ENCODE assay signal across 8 cellular contexts in the genomic region with DNA sequence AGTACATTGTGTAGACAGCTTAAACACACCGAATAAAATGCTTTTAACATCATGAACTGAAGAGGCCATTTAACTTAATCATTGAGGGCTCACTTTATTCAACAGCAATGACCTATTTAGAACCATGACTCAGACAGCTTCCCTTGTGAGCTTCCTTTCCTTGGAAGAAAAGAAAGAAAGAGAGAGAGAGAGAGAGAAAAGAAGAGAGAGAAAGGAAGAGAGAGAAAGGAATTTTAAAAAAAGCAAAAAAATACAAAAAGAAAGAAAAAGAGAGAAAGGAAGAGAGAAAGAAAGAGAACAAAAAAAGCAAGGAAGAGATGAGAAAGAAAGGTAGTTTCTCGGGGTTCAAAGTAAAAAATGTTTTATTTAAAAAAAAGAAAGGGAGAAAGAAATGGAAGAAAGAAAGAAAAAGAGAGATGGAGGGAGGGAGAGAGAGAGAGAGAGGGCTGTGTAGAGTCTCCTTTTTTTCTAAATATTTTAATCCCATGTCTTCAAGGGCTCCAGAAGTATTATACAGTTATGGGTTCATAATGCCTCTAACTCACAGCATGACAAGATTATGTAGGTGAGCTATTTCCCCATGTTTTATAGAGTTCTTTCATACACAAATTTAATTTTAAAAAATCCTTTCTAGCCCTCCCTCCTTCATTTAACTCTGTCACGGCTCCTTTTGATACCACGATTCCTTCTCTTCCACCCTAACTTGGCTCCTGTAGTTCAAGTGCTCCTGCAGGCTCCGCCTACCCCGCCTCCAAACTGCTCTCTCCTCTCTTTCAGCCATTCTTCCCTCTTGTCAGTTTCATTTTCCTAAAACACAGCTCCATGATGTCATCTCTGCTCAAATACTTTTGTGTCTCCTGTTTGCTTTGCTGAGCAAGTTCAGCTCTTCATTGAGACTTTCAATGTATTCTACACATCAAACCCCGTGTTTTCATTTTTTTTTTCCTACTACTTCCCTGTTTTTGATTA.
DNase-seq lines count a peak whose midpoint lies in the region; ATAC-seq and TF ChIP-seq lines count a peak whose summit lies in the region.

No MANE protein-coding gene starts in this region.

- H3K4me3 ChIP-seq in astrocyte of the spinal cord (ENCODE audit: low read depth, low read length): no peak overlapping the region

- no peak for ATAC-seq in activated naive CD8-positive, alpha-beta T cell treated with anti-CD3 and anti-CD28 coated beads, Interleukin-2, amount 50 U/mL, for 24 hours
- ATAC-seq in GM18520 (IDR thresholded peaks at IDR 0.05; ENCODE audit: unreplicated experiment): no peak
- ATAC-seq in GM19455 (IDR thresholded peaks at IDR 0.05; ENCODE audit: unreplicated experiment): no peak
- no peak for ATAC-seq in HG02885 (IDR thresholded peaks at IDR 0.05; ENCODE audit: poor library complexity, unreplicated experiment)

- H3K9me3 Mint-ChIP-seq in activated naive CD8-positive, alpha-beta T cell treated with anti-CD3 and anti-CD28 coated beads for 36 hours: peaks cover 4% of the 10 kb centered on the region
- H3K9me3 Mint-ChIP-seq in activated naive CD8-positive, alpha-beta T cell treated with anti-CD3 and anti-CD28 coated beads, Interleukin-2, amount 50 U/mL, for 24 hours: no peaks in the 10 kb centered on the region
- peaks cover 5% of the 10 kb centered on the region for H3K9me3 Mint-ChIP-seq in type B pancreatic cell

- TF ChIP-seq CTCF in astrocyte of the spinal cord (IDR thresholded peaks at IDR 0.05; ENCODE audit: low read depth, low read length) (no peak), type B pancreatic cell (conservative IDR thresholded peaks at IDR 0.05) (no peak)

- H3K4me3 Mint-ChIP-seq in activated naive CD8-positive, alpha-beta T cell treated with anti-CD3 and anti-CD28 coated beads for 36 hours: no peak overlapping the region
- H3K4me3 Mint-ChIP-seq in activated naive CD8-positive, alpha-beta T cell treated with anti-CD3 and anti-CD28 coated beads, Interleukin-2, amount 50 U/mL, for 24 hours: no peak overlapping the region
- H3K4me3 Mint-ChIP-seq in type B pancreatic cell: peak overlapping the region; percentile 10

- peaks cover 31% of the 10 kb centered on the region for H3K4me1 Mint-ChIP-seq in activated naive CD8-positive, alpha-beta T cell treated with anti-CD3 and anti-CD28 coated beads for 36 hours
- H3K4me1 Mint-ChIP-seq in activated naive CD8-positive, alpha-beta T cell treated with anti-CD3 and anti-CD28 coated beads, Interleukin-2, amount 50 U/mL, for 24 hours: peaks cover 29% of the 10 kb centered on the region
- H3K4me1 Mint-ChIP-seq in type B pancreatic cell (ENCODE audit: unreplicated experiment): peaks cover 14% of the 10 kb centered on the region

- no peaks in the 10 kb centered on the region for H3K27me3 Mint-ChIP-seq in activated naive CD8-positive, alpha-beta T cell treated with anti-CD3 and anti-CD28 coated beads for 36 hours
- no peaks in the 10 kb centered on the region for H3K27me3 Mint-ChIP-seq in activated naive CD8-positive, alpha-beta T cell treated with anti-CD3 and anti-CD28 coated beads, Interleukin-2, amount 50 U/mL, for 24 hours
- H3K27me3 Mint-ChIP-seq in type B pancreatic cell: no peaks in the 10 kb centered on the region

- H3K27ac Mint-ChIP-seq in activated naive CD8-positive, alpha-beta T cell treated with anti-CD3 and anti-CD28 coated beads for 36 hours: peak overlapping the region; percentile 9
- H3K27ac Mint-ChIP-seq in activated naive CD8-positive, alpha-beta T cell treated with anti-CD3 and anti-CD28 coated beads, Interleukin-2, amount 50 U/mL, for 24 hours: no peak overlapping the region
- peak overlapping the region; percentile 61 for H3K27ac Mint-ChIP-seq in type B pancreatic cell

- no peak for DNase-seq in activated naive CD8-positive, alpha-beta T cell treated with anti-CD3 and anti-CD28 coated beads for 36 hours
- no peak for DNase-seq in activated naive CD8-positive, alpha-beta T cell treated with anti-CD3 and anti-CD28 coated beads, Interleukin-2, amount 50 U/mL, for 24 hours
- DNase-seq in astrocyte of the spinal cord (ENCODE audit: low read depth, low spot score) (peak; percentile 77), kidney glomerular epithelial cell (lab: John Stamatoyannopoulos, UW) (peak; percentile 13), type B pancreatic cell (ENCODE audit: extremely low spot score, unreplicated experiment) (no peak)

- no peaks in the 10 kb centered on the region for H3K36me3 Mint-ChIP-seq in activated naive CD8-positive, alpha-beta T cell treated with anti-CD3 and anti-CD28 coated beads for 36 hours
- no peaks in the 10 kb centered on the region for H3K36me3 Mint-ChIP-seq in activated naive CD8-positive, alpha-beta T cell treated with anti-CD3 and anti-CD28 coated beads, Interleukin-2, amount 50 U/mL, for 24 hours (ENCODE audit: low read depth)
- peaks cover 4% of the 10 kb centered on the region for H3K36me3 Mint-ChIP-seq in type B pancreatic cell

- in situ Hi-C loops in astrocyte of the spinal cord (cut with HindIII; ENCODE audit: low sequenced_read_pairs): no loop called here

Comparison
In these comparisons a context has a peak if more than half of its experiments do, and no peak if none do; other contexts are left out.
1. DNase-seq: peak in astrocyte of the spinal cord (single experiment) and kidney glomerular epithelial cell (single experiment); none in activated naive CD8-positive, alpha-beta T cell treated with anti-CD3 and anti-CD28 coated beads for 36 hours (single experiment), activated naive CD8-positive, alpha-beta T cell treated with anti-CD3 and anti-CD28 coated beads, Interleukin-2, amount 50 U/mL, for 24 hours (single experiment) and type B pancreatic cell (single experiment).